In the genomic region with DNA sequence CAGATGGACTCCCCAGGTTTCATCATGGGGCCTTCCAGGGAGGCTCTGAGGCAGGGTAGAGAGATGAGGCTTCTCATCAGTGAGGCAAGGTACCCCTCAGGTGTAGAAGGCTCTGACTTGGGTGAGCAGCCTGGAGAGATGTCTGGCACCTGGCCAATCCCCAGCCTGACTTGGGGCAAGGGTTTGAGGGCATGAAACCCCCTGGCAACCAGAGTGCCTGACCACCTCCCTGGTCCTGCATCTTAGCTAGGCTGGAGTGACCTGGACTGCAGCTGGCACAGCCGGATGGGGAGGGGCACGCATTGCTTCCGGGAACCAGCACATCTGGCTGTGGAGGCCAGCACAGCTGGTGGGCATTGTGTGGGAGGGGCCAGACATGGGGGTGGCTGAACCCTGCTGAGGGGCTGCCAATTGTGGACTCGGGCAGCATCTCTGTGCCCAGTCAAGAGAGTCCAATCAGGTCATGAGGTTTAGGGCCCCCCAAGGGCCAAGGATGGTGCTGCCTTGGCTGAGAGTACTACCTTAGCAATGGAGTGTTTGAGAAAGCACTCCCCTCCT, we compare ENCODE assay signal across 1 cellular context.
TF ChIP-seq lines count a peak whose summit lies in the region.

No MANE protein-coding gene starts in this region.

TF ChIP-seq in H1, 55 proteins besides CTCF, POLR2A, EP300 and RAD21:
- TF ChIP-seq KDM4A (IDR thresholded peaks at IDR 0.05; ENCODE audit: low read depth, low read length, severe bottlenecking) (no peak), TAF1 (IDR thresholded peaks at IDR 0.05; ENCODE audit: low read depth, low read length) (no peak), TCF12 (IDR thresholded peaks at IDR 0.05; ENCODE audit: low read depth, low read length) (0 out of 2 replicates have a peak, but pooled peaks have one; percentile 15), CHD1 (IDR thresholded peaks at IDR 0.05; ENCODE audit: low read depth, low read length) (no peak), CBX5 (IDR thresholded peaks at IDR 0.05; ENCODE audit: low read depth, low read length) (no peak), JUN (IDR thresholded peaks at IDR 0.05; ENCODE audit: low read depth, low read length) (no peak), SP4 (IDR thresholded peaks at IDR 0.05; ENCODE audit: low read length) (no peak)
